22 cellular contexts compared by ENCODE assay signal in genomic region chr7:151497306-151497871, GRCh38. TPM values are rescaled to one million over a fixed set of nuclear protein-coding genes. Genes with fewer than 3 reads are reported as not detected.
"Had no signal": no experiment of that assay in that cellular context is flagged by ENCODE, and none has a peak within 500 bp of the region (broad histone marks: within the 10 kb centered on the region; RNA-seq: fewer than 3 reads in every experiment).

No MANE protein-coding gene starts in this region.

- H3K27ac Mint-ChIP-seq: activated naive CD4-positive, alpha-beta T cell treated with anti-CD3 and anti-CD28 coated beads, Interleukin-2, amount 50 U/mL, for 72 hours; T-helper 1 cell treated with Interleukin-12 subunit alpha and Interleukin-12 subunit beta and Interleukin-4 antibody, amounts not matched to agents 30 μg/mL and 1 μg/mL, for 36 hours had no signal

- H3K27me3 ChIP-seq: hepatocyte, testis, upper lobe of left lung had no signal

- FAIRE-seq: bronchial epithelial cell, islet of Langerhans had no signal

- H3K9me3 ChIP-seq: lower lobe of right lung, testis, upper lobe of left lung had no signal

- H3K4me3 Mint-ChIP-seq: neural crest cell; stimulated activated naive CD8-positive, alpha-beta T cell treated with anti-CD3 and anti-CD28 coated beads, Interleukin-15, amount 100 ng/mL, for 72 hours; T-helper 1 cell treated with Interleukin-12 subunit alpha and Interleukin-12 subunit beta and Interleukin-4 antibody, amounts not matched to agents 30 μg/mL and 1 μg/mL, for 36 hours had no signal

- H3K27me3 Mint-ChIP-seq: progenitor cell of endocrine pancreas; stimulated activated naive CD8-positive, alpha-beta T cell treated with anti-CD3 and anti-CD28 coated beads, Interleukin-15, amount 100 ng/mL, for 72 hours had no signal

- H3K4me3 ChIP-seq: hepatocyte, lower lobe of right lung, testis, upper lobe of left lung had no signal

- H3K9me3 Mint-ChIP-seq: activated naive CD4-positive, alpha-beta T cell treated with anti-CD3 and anti-CD28 coated beads, Interleukin-2, amount 50 U/mL, for 72 hours; neural crest cell; stimulated activated naive CD8-positive, alpha-beta T cell treated with anti-CD3 and anti-CD28 coated beads, Interleukin-15, amount 100 ng/mL, for 72 hours; T-helper 1 cell treated with Interleukin-12 subunit alpha and Interleukin-12 subunit beta and Interleukin-4 antibody, amounts not matched to agents 30 μg/mL and 1 μg/mL, for 36 hours had no signal

- DNase-seq: activated CD4-positive, CD25-positive, alpha-beta regulatory T cell treated with anti-CD3 and anti-CD28 coated beads, Interleukin-2, amount 50 U/mL, for 72 hours; activated CD8-positive, alpha-beta memory T cell treated with anti-CD3 and anti-CD28 coated beads for 24 hours; activated CD8-positive, alpha-beta memory T cell treated with anti-CD3 and anti-CD28 coated beads, Interleukin-2, amount 50 U/mL, for 48 hours; activated gamma-delta T cell treated with Interleukin-2 at 50 U/mL for 16 hours; effector CD4-positive, alpha-beta T cell; left colon; lower lobe of right lung; midbrain; right cardiac atrium; stimulated activated CD4-positive, alpha-beta T cell treated with anti-CD3 and anti-CD28 coated beads, Interleukin-2, amount 100 ng/mL, for 48 hours; stimulated activated naive CD8-positive, alpha-beta T cell treated with anti-CD3 and anti-CD28 coated beads, Interleukin-15, amount 100 ng/mL, for 72 hours; testis; upper lobe of left lung had no signal

- H3K36me3 ChIP-seq: lower lobe of right lung, upper lobe of left lung had no signal

- ATAC-seq: activated naive CD4-positive, alpha-beta T cell treated with anti-CD3 and anti-CD28 coated beads, Interleukin-2, amount 50 U/mL, for 72 hours; left colon; lower lobe of right lung; stimulated activated naive CD8-positive, alpha-beta T cell treated with anti-CD3 and anti-CD28 coated beads, Interleukin-15, amount 100 ng/mL, for 72 hours had no signal

- H3K27ac ChIP-seq: hepatocyte, lower lobe of right lung, testis, upper lobe of left lung had no signal

RNA-seq across cellular contexts. Expression of gene CRYGN, which starts 57.4 kb away (rescaled TPM):
- total RNA-seq: bronchial epithelial cell, cerebellum, hepatocyte, lower lobe of right lung, skeletal muscle tissue had no signal
